In the genomic region with DNA sequence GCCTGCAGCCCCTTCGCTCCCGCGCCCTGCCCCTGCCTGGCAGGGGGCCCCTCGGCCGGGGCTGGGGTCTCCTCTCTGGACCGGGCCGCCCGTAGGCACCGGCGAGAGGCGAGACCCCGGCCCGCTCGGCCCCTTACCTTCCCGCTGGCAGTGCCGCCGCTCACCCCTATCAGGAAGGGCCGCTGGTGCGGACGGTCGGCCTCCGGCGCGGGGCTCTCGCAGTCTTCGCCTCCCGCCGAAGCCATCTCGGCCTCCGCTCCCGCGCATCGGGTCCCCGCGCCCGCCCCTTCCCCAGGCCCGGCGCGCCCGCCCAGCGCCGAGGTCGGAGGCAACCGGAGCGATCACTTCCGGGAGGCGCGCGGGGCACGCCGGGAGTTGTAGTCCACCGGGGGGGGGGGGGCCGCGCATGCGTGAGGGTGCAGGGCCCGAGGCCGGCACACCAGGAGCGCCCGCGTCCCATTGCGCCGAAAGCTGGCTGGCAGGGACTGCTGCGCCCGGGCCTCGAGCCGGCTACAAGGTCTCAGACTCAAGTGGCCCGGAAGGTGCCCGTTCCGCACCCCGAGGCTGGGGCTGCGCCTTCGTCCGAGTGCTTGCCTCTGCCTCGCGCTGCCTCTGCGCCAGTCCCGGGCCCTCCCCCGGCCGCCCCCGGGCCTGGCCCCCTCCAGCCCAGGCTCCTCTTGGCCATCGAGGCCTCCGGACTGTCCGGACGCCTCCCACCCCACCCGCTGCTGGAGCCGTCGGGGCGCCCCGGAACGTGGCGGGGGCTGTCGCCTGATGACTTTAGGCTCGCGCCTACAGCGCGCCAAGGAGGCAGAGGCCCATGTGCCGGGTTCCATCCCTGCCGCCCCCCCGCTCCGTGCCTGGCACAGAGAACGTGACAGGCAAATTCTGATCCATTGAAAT, we compare ENCODE assay signal across 8 cellular contexts. TPM values are rescaled to one million over a fixed set of nuclear protein-coding genes. Genes with fewer than 3 reads are reported as not detected.
DNase-seq lines count a peak whose midpoint lies in the region; ATAC-seq and TF ChIP-seq lines count a peak whose summit lies in the region.

A gene (minus strand): TSS at position 334 of the 903 bp plus-strand sequence. CDS start 89 bp downstream, at position 245.

- H3K9me3 ChIP-seq in adipocyte (ENCODE audit: control insufficient read depth, low read length) (no peaks in the 10 kb centered on the region), cardiac muscle cell (ENCODE audit: low read depth) (no peaks in the 10 kb centered on the region), trophoblast cell (ENCODE audit: insufficient read depth, low read depth, low read length) (peaks cover 2% of the 10 kb centered on the region), tibial artery (no peaks in the 10 kb centered on the region)

- H4K8ac ChIP-seq in trophoblast cell (ENCODE audit: low read depth, low read length): peak within 1 kb of the TSS; percentile 100

- peak within 1 kb of the TSS; percentile 63 for H2BK5ac ChIP-seq in trophoblast cell (ENCODE audit: low read depth, low read length, poor library complexity)

- peak within 1 kb of the TSS; percentile 97 for H3K18ac ChIP-seq in trophoblast cell (ENCODE audit: low read length)

- ATAC-seq in HG02571 (IDR thresholded peaks at IDR 0.05; ENCODE audit: unreplicated experiment): peak; percentile 69

- intact Hi-C loops in tibial artery (cut with DNase I; ENCODE audit: low total_unique reads): no loop called here

- peak within 1 kb of the TSS; percentile 80 for H3K4me2 ChIP-seq in trophoblast cell (ENCODE audit: low read length)

- WGBS in trophoblast cell (ENCODE audit: extremely low coverage, insufficient coverage, insufficient read length): no CpG with 5 or more reads among the region's 101 CpGs

- peaks cover 5% of the 10 kb centered on the region for H3K79me2 ChIP-seq in trophoblast cell (ENCODE audit: control insufficient read depth, insufficient read depth, low read length, poor library complexity)

- TF ChIP-seq POLR2A in GM10847 (IDR thresholded peaks at IDR 0.05; ENCODE audit: extremely low read depth, insufficient read length): peak; percentile 47

- DNase-seq in NCI-H1092 treated with DMSO at 0.1 percent for 48 hours (lab: John Stamatoyannopoulos, UW) (peak; percentile 83), T follicular helper cell (ENCODE audit: low read depth) (peak; percentile 64), adipocyte (ENCODE audit: low read depth) (peak; percentile 92), cardiac muscle cell (ENCODE audit: low read depth in 1 of 2, low spot score in 1 of 2) (peak; percentile 87 to 92), trophoblast cell (peak; percentile 82 to 90), tibial artery (peak; percentile 64 to 85)

- H3K27me3 ChIP-seq in adipocyte (replicated peaks; ENCODE audit: control insufficient read depth, insufficient read depth, low read length): peaks cover 3% of the 10 kb centered on the region
- no peaks in the 10 kb centered on the region for H3K27me3 ChIP-seq in cardiac muscle cell
- H3K27me3 ChIP-seq in trophoblast cell (ENCODE audit: insufficient read depth, low read length): no peaks in the 10 kb centered on the region
- H3K27me3 ChIP-seq in tibial artery: no peaks in the 10 kb centered on the region

- H3K4ac ChIP-seq in trophoblast cell (ENCODE audit: low read depth, low read length): peak within 1 kb of the TSS; percentile 94

- H2BK12ac ChIP-seq in trophoblast cell (ENCODE audit: low read length): no peak within 1 kb of the TSS

- peaks cover 11% of the 10 kb centered on the region for H3K79me1 ChIP-seq in trophoblast cell (ENCODE audit: low read length)

- peak within 1 kb of the TSS; percentile 96 for H3K14ac ChIP-seq in trophoblast cell (ENCODE audit: low read length)

- H4K91ac ChIP-seq in trophoblast cell (ENCODE audit: low read depth, low read length): peak within 1 kb of the TSS; percentile 90

- H3K4me3 ChIP-seq in adipocyte (ENCODE audit: low read length): peak within 1 kb of the TSS; percentile 88
- H3K4me3 ChIP-seq in cardiac muscle cell: peak within 1 kb of the TSS; percentile 92
- H3K4me3 ChIP-seq in trophoblast cell (ENCODE audit: low read depth, low read length): peak within 1 kb of the TSS; percentile 97
- peak within 1 kb of the TSS; percentile 78 to 94 for H3K4me3 ChIP-seq in tibial artery

- peak within 1 kb of the TSS; percentile 96 for H2AFZ ChIP-seq in trophoblast cell (ENCODE audit: insufficient read depth, low read length, poor library complexity)

- H3K4me1 ChIP-seq in adipocyte (ENCODE audit: control insufficient read depth, insufficient read depth, low read length): peaks cover 10% of the 10 kb centered on the region
- peaks cover 5% of the 10 kb centered on the region for H3K4me1 ChIP-seq in cardiac muscle cell (ENCODE audit: low read depth)
- H3K4me1 ChIP-seq in trophoblast cell (ENCODE audit: control insufficient read depth in 1 of 2, insufficient read depth in 2 of 2, low read length in 2 of 2): peaks cover 9 to 11% of the 10 kb centered on the region in 2 experiments
- peaks cover 0 to 17% (median 13%) of the 10 kb centered on the region in 4 donors for H3K4me1 ChIP-seq in tibial artery

- H2BK120ac ChIP-seq in trophoblast cell (ENCODE audit: insufficient read depth, low read length, poor library complexity): peak within 1 kb of the TSS; percentile 89

- H3K27ac ChIP-seq in cardiac muscle cell (peak within 1 kb of the TSS; percentile 47), trophoblast cell (ENCODE audit: low read depth, low read length) (peak within 1 kb of the TSS; percentile 34), tibial artery (peak within 1 kb of the TSS; percentile 78 to 87)

- H4K12ac ChIP-seq in trophoblast cell (ENCODE audit: low read depth, low read length): peak within 1 kb of the TSS; percentile 86

- no peak within 1 kb of the TSS for H3K23ac ChIP-seq in trophoblast cell (ENCODE audit: low read length)

- H3K36me3 ChIP-seq in adipocyte (ENCODE audit: control insufficient read depth, insufficient read depth, low read length, severe bottlenecking) (peaks cover 23% of the 10 kb centered on the region), cardiac muscle cell (peaks cover 7% of the 10 kb centered on the region), trophoblast cell (ENCODE audit: control insufficient read depth in 1 of 2, insufficient read depth in 2 of 2, low read length in 2 of 2) (peaks cover 31 to 35% of the 10 kb centered on the region in 2 experiments), tibial artery (peaks cover 13 to 36% (median 35%) of the 10 kb centered on the region in 3 donors)

- peak within 1 kb of the TSS; percentile 94 for H2AK5ac ChIP-seq in trophoblast cell (ENCODE audit: low read length)

- H3K9ac ChIP-seq in adipocyte (ENCODE audit: low read length) (peak within 1 kb of the TSS; percentile 89), trophoblast cell (ENCODE audit: low read length) (peak within 1 kb of the TSS; percentile 91)

- TF ChIP-seq CTCF in cardiac muscle cell (IDR thresholded peaks at IDR 0.05; ENCODE audit: low read depth, low read length): no peak
- no peak for TF ChIP-seq CTCF in tibial artery (IDR thresholded peaks at IDR 0.05)

RNA-seq across cellular contexts. Expression of the gene that starts here (rescaled TPM):
- total RNA-seq in cardiac muscle cell: 39.5 and 57.1 TPM in 2 replicates
- polyA plus RNA-seq in cardiac muscle cell: 45.4 and 48.8 TPM in 2 replicates
- 15.9 and 16.3 TPM in 2 replicates for polyA plus RNA-seq in trophoblast cell (2013)

Comparison
In these comparisons a context has a peak if more than half of its experiments do, and no peak if none do; other contexts are left out.
1. Peak in every context shown above with its lines: DNase-seq, ATAC-seq, H3K4me3 ChIP-seq and H3K27ac ChIP-seq.